8 cellular contexts compared by ENCODE assay signal in the genomic region with DNA sequence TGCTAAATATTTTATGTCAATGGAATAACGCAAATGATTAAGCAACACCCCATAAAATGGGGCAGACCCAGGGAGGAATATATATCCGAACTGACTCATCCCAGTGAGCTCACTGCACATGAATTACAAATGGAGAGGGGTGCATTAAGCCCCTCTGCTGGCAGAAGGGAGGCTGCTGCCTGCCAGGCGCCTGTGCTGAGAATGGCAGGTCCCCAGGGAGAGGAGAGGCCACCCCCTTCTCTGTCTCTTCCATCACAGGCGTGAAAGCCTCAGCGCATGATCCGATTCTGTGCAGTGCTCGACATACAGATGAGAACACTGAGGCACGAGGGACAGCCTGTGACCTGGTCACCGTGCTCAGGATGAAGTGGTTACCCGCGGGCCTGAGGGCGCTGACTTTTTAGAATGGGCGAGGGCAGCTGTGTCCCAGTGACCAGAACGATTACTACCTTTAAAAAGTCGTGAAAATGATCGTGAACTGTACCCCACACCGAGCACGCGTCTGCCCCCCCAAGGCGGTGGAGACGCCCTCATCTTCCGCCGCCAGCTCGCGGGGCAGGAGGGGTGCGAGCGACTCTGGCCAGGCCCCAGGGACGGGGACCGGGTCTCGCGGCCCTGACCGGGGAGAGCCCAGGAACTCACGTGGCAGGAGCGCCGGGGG.
DNase-seq lines count a peak whose midpoint lies in the region; ATAC-seq and TF ChIP-seq lines count a peak whose summit lies in the region.
"Not testable (repeated sequence)": the region's sequence is repeated elsewhere in the genome, so short reads cannot be mapped to it uniquely, and the experiment has no call there.

No MANE protein-coding gene starts in this region.

- POLR2A ChIA-PET in WTC11 (lab: Charles Lee): interaction anchor here (0.8 kb wide), 1 partner anchor 69 kb away, joined by 7 read pairs; no protein-coding TSS in a partner anchor

- CTCF ChIA-PET in WTC11 (lab: Charles Lee): interaction anchor here (1.1 kb wide), 1 partner anchor 243 kb away, joined by 3 read pairs; no protein-coding TSS in a partner anchor

- peak overlapping the region; percentile 53 for H3K27ac Mint-ChIP-seq in WTC11
- H3K27ac Mint-ChIP-seq in mesothelial cell of epicardium: peak overlapping the region; percentile 77

- in situ Hi-C loops in ACHN (cut with HindIII; ENCODE audit: low pct_ligation_motif_present, low pct_unique_long_range_greater_than_20kb, low sequenced_read_pairs); astrocyte of the spinal cord (cut with HindIII; ENCODE audit: low sequenced_read_pairs): not testable (repeated sequence)

- H3K36me3 Mint-ChIP-seq in WTC11: peaks cover 11% of the 10 kb centered on the region
- not testable (repeated sequence) for H3K36me3 Mint-ChIP-seq in mesothelial cell of epicardium

- H3K4me3 ChIP-seq in astrocyte of the spinal cord (ENCODE audit: low read depth, low read length) (peak overlapping the region; percentile 57), fibroblast of villous mesenchyme (ENCODE audit: low read depth, low read length) (peak overlapping the region; percentile 67)

- H3K4me1 Mint-ChIP-seq in WTC11 (peaks cover 18% of the 10 kb centered on the region), mesothelial cell of epicardium (peaks cover 17% of the 10 kb centered on the region)

- H3K4me3 Mint-ChIP-seq in WTC11 (peak overlapping the region; percentile 93), mesothelial cell of epicardium (peak overlapping the region; percentile 93)

- H3K9me3 Mint-ChIP-seq in WTC11, mesothelial cell of epicardium: not testable (repeated sequence)

- not testable (repeated sequence) for TF ChIP-seq CTCF in WTC11 (IDR thresholded peaks at IDR 0.05); astrocyte of the spinal cord (IDR thresholded peaks at IDR 0.05; ENCODE audit: low read depth, low read length); fibroblast of villous mesenchyme (IDR thresholded peaks at IDR 0.05; ENCODE audit: insufficient read depth, low read depth, low read length); mesothelial cell of epicardium (IDR thresholded peaks at IDR 0.05; ENCODE audit: unreplicated experiment)

- DNase-seq in ACHN (peak; percentile 57), GOT3 (lab: John Stamatoyannopoulos, UW) (peak; percentile 24), NCI-H226 (peak; percentile 5), WTC11 (ENCODE audit: low spot score) (peak; percentile 28), astrocyte of the spinal cord (ENCODE audit: low read depth, low spot score) (peak; percentile 50), fibroblast of villous mesenchyme (ENCODE audit: low read depth) (peak; percentile 82), mesothelial cell of epicardium (ENCODE audit: low spot score in 2 of 2, unreplicated experiment in 2 of 2) (peak in 1 of 2 experiments; percentile 47)
- peak; percentile 39 for DNase-seq in stimulated activated CD4-positive, alpha-beta T cell treated with anti-CD3 and anti-CD28 coated beads, Interleukin-15, amount 100 ng/mL, for 24 hours

- ATAC-seq in WTC11: not testable (repeated sequence)

- H3K27me3 Mint-ChIP-seq in WTC11 (ENCODE audit: low read depth); mesothelial cell of epicardium (ENCODE audit: low read depth): not testable (repeated sequence)

TF ChIP-seq in WTC11, 78 proteins besides CTCF, POLR2A, EP300 and RAD21:
- TF ChIP-seq KAT7 (CRISPR knock-in tag; IDR thresholded peaks at IDR 0.05; ENCODE audit: borderline replicate concordance) (0 out of 2 replicates have a peak, but pooled peaks have one; percentile 37), CREM (CRISPR knock-in tag; IDR thresholded peaks at IDR 0.05) (0 out of 2 replicates have a peak, but pooled peaks have one; percentile 20), ZNF232 (CRISPR knock-in tag; IDR thresholded peaks at IDR 0.05) (0 out of 2 replicates have a peak, but pooled peaks have one; percentile 18)
